ENCODE assay signal across 15 cellular contexts in genomic region chr17:36147601-36148000, GRCh38. TPM values are rescaled to one million over a fixed set of nuclear protein-coding genes. Genes with fewer than 3 reads are reported as not detected.
DNase-seq lines count a peak whose midpoint lies in the region; ATAC-seq and TF ChIP-seq lines count a peak whose summit lies in the region.
"Had no signal": no experiment of that assay in that cellular context is flagged by ENCODE, and none has a peak within 500 bp of the region (broad histone marks: within the 10 kb centered on the region; RNA-seq: fewer than 3 reads in every experiment).

No MANE protein-coding gene starts in this region.

- no peak for TF ChIP-seq CTCF in activated CD8-positive, alpha-beta T cell treated with anti-CD3 and anti-CD28 coated beads for 36 hours (IDR thresholded peaks at IDR 0.05)
- TF ChIP-seq CTCF in IMR-90 (conservative IDR thresholded peaks at IDR 0.05; ENCODE audit: low read depth, low read length) (no peak), esophagus muscularis mucosa (IDR thresholded peaks at IDR 0.05) (no peak), WTC11 (IDR thresholded peaks at IDR 0.05) (no peak)

- no peak overlapping the region for H3K56ac ChIP-seq in IMR-90 (ENCODE audit: extremely low read depth, insufficient read depth, low read length)

- H4K91ac ChIP-seq in IMR-90 (ENCODE audit: insufficient read depth, low read depth, low read length) = no peak overlapping the region

- H3K36me3 ChIP-seq in IMR-90 (ENCODE audit: control insufficient read depth, insufficient read depth, low read length) (no peaks in the 10 kb centered on the region), esophagus muscularis mucosa (no peaks in the 10 kb centered on the region)
- H3K36me3 ChIP-seq: BLaER1 had no signal

- H3K9ac ChIP-seq in IMR-90 (ENCODE audit: low read depth, low read length) = no peak overlapping the region
- H3K9ac ChIP-seq: BLaER1, GM23248 had no signal

- no TSS peak for BruUV-seq in IMR-90 (replicated peaks; lab: Mats Ljungman, UMichigan)

- no peaks in the 10 kb centered on the region for H3K9me3 Mint-ChIP-seq in activated CD8-positive, alpha-beta T cell treated with anti-CD3 and anti-CD28 coated beads for 36 hours
- H3K9me3 Mint-ChIP-seq in activated CD8-positive, alpha-beta T cell treated with anti-CD3 and anti-CD28 coated beads, Interleukin-2, amount 10 ng/mL, durations not matched to agents 7 days and 5 days (ENCODE audit: insufficient read depth) = no peaks in the 10 kb centered on the region
- no peaks in the 10 kb centered on the region for H3K9me3 Mint-ChIP-seq in WTC11

- H3K4me3 ChIP-seq in IMR-90 (ENCODE audit: insufficient read depth, low read depth, low read length) (no peak overlapping the region), esophagus muscularis mucosa (no peak overlapping the region)
- H3K4me3 ChIP-seq: BLaER1, GM23248 had no signal

- H2AK9ac ChIP-seq in IMR-90 (replicated peaks; ENCODE audit: low read depth, low read length, poor library complexity) = peak overlapping the region; percentile 17

- ATAC-seq in activated CD8-positive, alpha-beta T cell treated with anti-CD3 and anti-CD28 coated beads for 36 hours = no peak
- no peak for ATAC-seq in activated CD8-positive, alpha-beta T cell treated with anti-CD3 and anti-CD28 coated beads, Interleukin-2, amount 10 ng/mL, durations not matched to agents 7 days and 5 days
- ATAC-seq in IMR-90 (ENCODE audit: low read depth) (no peak), WTC11 (no peak), HG03095 (IDR thresholded peaks at IDR 0.05; ENCODE audit: unreplicated experiment) (no peak)

- CTCF ChIA-PET in activated CD8-positive, alpha-beta T cell treated with anti-CD3 and anti-CD28 coated beads for 36 hours (lab: Charles Lee) = interaction anchor here (1.1 to 7.8 kb wide), 11 partner anchors 28 to 336 kb away, joined by 3 to 299 read pairs (median 4); partner anchors contain the start of gene CCL23
- CTCF ChIA-PET in activated CD8-positive, alpha-beta T cell treated with anti-CD3 and anti-CD28 coated beads, Interleukin-2, amount 10 ng/mL, durations not matched to agents 7 days and 5 days (lab: Charles Lee) = interaction anchor here (1.4 to 8.2 kb wide), 7 partner anchors 13 to 298 kb away, joined by 5 to 174 read pairs (median 34); partner anchors contain the start of gene CCL16
- CTCF ChIA-PET in IMR-90 (lab: Yijun Ruan, JAX) = interaction anchor here (0.8 to 2.5 kb wide), 6 partner anchors 28 to 315 kb away, joined by 3 to 14 read pairs (median 4); no protein-coding TSS in a partner anchor
- CTCF ChIA-PET in WTC11 (lab: Charles Lee) = interaction anchor here (1.2 to 6.7 kb wide), 7 partner anchors 75 to 199 kb away, joined by 3 to 78 read pairs (median 43); partner anchors contain the start of gene CCL16

- TF ChIP-seq EP300 in esophagus muscularis mucosa (IDR thresholded peaks at IDR 0.05) = no peak

- TF ChIP-seq RAD21 in IMR-90 (IDR thresholded peaks at IDR 0.05; ENCODE audit: low read length) = no peak

- H3K27ac Mint-ChIP-seq in activated CD8-positive, alpha-beta T cell treated with anti-CD3 and anti-CD28 coated beads for 36 hours = no peak overlapping the region
- no peak overlapping the region for H3K27ac Mint-ChIP-seq in activated CD8-positive, alpha-beta T cell treated with anti-CD3 and anti-CD28 coated beads, Interleukin-2, amount 10 ng/mL, durations not matched to agents 7 days and 5 days
- H3K27ac Mint-ChIP-seq in WTC11 = no peak overlapping the region

- H2BK5ac ChIP-seq in IMR-90 (ENCODE audit: low read depth, low read length, poor library complexity, severe bottlenecking) = no peak overlapping the region

- H3K27me3 Mint-ChIP-seq in activated CD8-positive, alpha-beta T cell treated with anti-CD3 and anti-CD28 coated beads for 36 hours = peaks cover 8% of the 10 kb centered on the region
- H3K27me3 Mint-ChIP-seq in activated CD8-positive, alpha-beta T cell treated with anti-CD3 and anti-CD28 coated beads, Interleukin-2, amount 10 ng/mL, durations not matched to agents 7 days and 5 days (ENCODE audit: low read depth) = peaks cover 29% of the 10 kb centered on the region
- no peaks in the 10 kb centered on the region; the same call in 1 of the 2 replicates for H3K27me3 Mint-ChIP-seq in WTC11 (ENCODE audit: low read depth)

- in situ Hi-C loops in IMR-90 (cut with MboI; ENCODE audit: low sequenced_read_pairs) = loop anchor here (5.0 kb wide), 1 partner anchor 175 kb away; no protein-coding TSS in a partner anchor

- H4K8ac ChIP-seq in IMR-90 (ENCODE audit: low read depth in 2 of 2, low read length in 2 of 2) = no peak overlapping the region

- peak overlapping the region; percentile 34 for H3K4me3 Mint-ChIP-seq in activated CD8-positive, alpha-beta T cell treated with anti-CD3 and anti-CD28 coated beads for 36 hours
- no peak overlapping the region for H3K4me3 Mint-ChIP-seq in activated CD8-positive, alpha-beta T cell treated with anti-CD3 and anti-CD28 coated beads, Interleukin-2, amount 10 ng/mL, durations not matched to agents 7 days and 5 days
- H3K4me3 Mint-ChIP-seq in WTC11 = no peak overlapping the region

- no peak overlapping the region for H2AFZ ChIP-seq in IMR-90 (replicated peaks; ENCODE audit: low read length, poor library complexity)
- H2AFZ ChIP-seq: GM23248 had no signal

- H3K9me1 ChIP-seq in IMR-90 (ENCODE audit: insufficient read depth, low read length) = no peaks in the 10 kb centered on the region

- H2AK5ac ChIP-seq in IMR-90 (ENCODE audit: low read depth, low read length) = no peak overlapping the region

- no CpG with 5 or more reads among the region's 3 CpGs for WGBS in IMR-90 (ENCODE audit: extremely low coverage in 2 of 2, insufficient read length in 1 of 2), 2 experiments
- WGBS in esophagus muscularis mucosa = 71% methylated on average over 3 of the region's 3 CpGs

- TF ChIP-seq POLR2A in IMR-90 (IDR thresholded peaks at IDR 0.05; ENCODE audit: low read depth, low read length) (no peak), esophagus muscularis mucosa (IDR thresholded peaks at IDR 0.05; ENCODE audit: low read depth) (no peak)

- no peak overlapping the region for H3K23ac ChIP-seq in IMR-90 (ENCODE audit: low read depth, low read length)

- no peaks in the 10 kb centered on the region for H3K79me1 ChIP-seq in IMR-90 (ENCODE audit: low read depth in 1 of 2, low read length in 2 of 2)

- H2BK15ac ChIP-seq in IMR-90 (ENCODE audit: low read depth, low read length) = no peak overlapping the region

- intact Hi-C loops in activated CD8-positive, alpha-beta T cell treated with anti-CD3 and anti-CD28 coated beads for 36 hours (cut with micrococcal nuclease) = no loop called here
- intact Hi-C loops in IMR-90 (cut with micrococcal nuclease) (loop anchor here (5.0 to 10.0 kb wide), 2 partner anchors 55 to 83 kb away; partner anchors contain the start of gene CCL18), esophagus muscularis mucosa (cut with DNase I) (no loop called here)

- dilution Hi-C loops in IMR-90 (cut with HindIII; ENCODE audit: low sequenced_read_pairs, unreplicated experiment) = no loop called here

- POLR2A ChIA-PET in activated CD8-positive, alpha-beta T cell treated with anti-CD3 and anti-CD28 coated beads for 36 hours (lab: Charles Lee) = interaction anchor here (1.3 to 1.4 kb wide), 2 partner anchors 29 to 166 kb away, joined by 3 read pairs; partner anchors contain the start of gene CCL16
- POLR2A ChIA-PET in activated CD8-positive, alpha-beta T cell treated with anti-CD3 and anti-CD28 coated beads, Interleukin-2, amount 10 ng/mL, durations not matched to agents 7 days and 5 days (lab: Charles Lee) = no interaction called here
- POLR2A ChIA-PET in IMR-90 (lab: Charles Lee; ENCODE audit: unreplicated experiment) = no interaction called here
- POLR2A ChIA-PET in WTC11 (lab: Charles Lee) = no interaction called here

- H3K36me3 Mint-ChIP-seq in activated CD8-positive, alpha-beta T cell treated with anti-CD3 and anti-CD28 coated beads for 36 hours (ENCODE audit: low read depth) = no peaks in the 10 kb centered on the region
- no peaks in the 10 kb centered on the region for H3K36me3 Mint-ChIP-seq in activated CD8-positive, alpha-beta T cell treated with anti-CD3 and anti-CD28 coated beads, Interleukin-2, amount 10 ng/mL, durations not matched to agents 7 days and 5 days (ENCODE audit: low read depth)
- no peaks in the 10 kb centered on the region for H3K36me3 Mint-ChIP-seq in WTC11

- H3K4me1 ChIP-seq in IMR-90 (ENCODE audit: control insufficient read depth, insufficient read depth, low read length) (no peaks in the 10 kb centered on the region), esophagus muscularis mucosa (peaks cover 5 to 11% (median 10%) of the 10 kb centered on the region in 4 donors)
- H3K4me1 ChIP-seq: BLaER1 had no signal

- H3K27me3 ChIP-seq in IMR-90 (ENCODE audit: control insufficient read depth, insufficient read depth, low read length) (peaks cover 1% of the 10 kb centered on the region), esophagus muscularis mucosa (peaks cover 0 to 3% (median 0%) of the 10 kb centered on the region in 4 donors)
- H3K27me3 ChIP-seq: BLaER1 had no signal

- H3K4me1 Mint-ChIP-seq in activated CD8-positive, alpha-beta T cell treated with anti-CD3 and anti-CD28 coated beads for 36 hours (ENCODE audit: low read depth) = peaks cover 30% of the 10 kb centered on the region
- peaks cover 8% of the 10 kb centered on the region for H3K4me1 Mint-ChIP-seq in activated CD8-positive, alpha-beta T cell treated with anti-CD3 and anti-CD28 coated beads, Interleukin-2, amount 10 ng/mL, durations not matched to agents 7 days and 5 days (ENCODE audit: low read depth)
- H3K4me1 Mint-ChIP-seq in WTC11 = peaks cover 9% of the 10 kb centered on the region

- H2BK20ac ChIP-seq in IMR-90 (ENCODE audit: low read depth, low read length) = no peak overlapping the region

- no peak overlapping the region for H3K14ac ChIP-seq in IMR-90 (replicated peaks; ENCODE audit: low read depth, low read length)

- no peak for DNase-seq in activated CD8-positive, alpha-beta T cell treated with anti-CD3 and anti-CD28 coated beads for 36 hours
- DNase-seq in activated CD8-positive, alpha-beta T cell treated with anti-CD3 and anti-CD28 coated beads, Interleukin-2, amount 10 ng/mL, durations not matched to agents 7 days and 5 days = no peak
- DNase-seq in IMR-90 (no peak), esophagus muscularis mucosa (ENCODE audit: extremely low spot score) (peak; percentile 91), WTC11 (ENCODE audit: low spot score) (no peak)
- no peak for DNase-seq in stimulated activated CD4-positive, alpha-beta T cell treated with anti-CD3 and anti-CD28 coated beads, Interleukin-2, amount 100 ng/mL, for 48 hours
- DNase-seq: 8988T, AML-193, DMS53, GF-D8, GM23248, H7 had no signal

- no peaks in the 10 kb centered on the region for H3K9me3 ChIP-seq in IMR-90 (ENCODE audit: control insufficient read depth, insufficient read depth, low read length)
- no peaks in the 10 kb centered on the region for H3K9me3 ChIP-seq in esophagus muscularis mucosa
- H3K9me3 ChIP-seq: BLaER1 had no signal

- no peak overlapping the region for H3K4ac ChIP-seq in IMR-90 (ENCODE audit: low read depth, low read length)

- H4K20me1 ChIP-seq in IMR-90 (ENCODE audit: insufficient read depth, low read length) = no peaks in the 10 kb centered on the region
- H4K20me1 ChIP-seq: BLaER1 had no signal

- H3K18ac ChIP-seq in IMR-90 (ENCODE audit: low read depth, low read length) = no peak overlapping the region

- no peak overlapping the region for H4K5ac ChIP-seq in IMR-90 (ENCODE audit: low read depth, low read length)

- no peak overlapping the region for H2BK120ac ChIP-seq in IMR-90 (ENCODE audit: low read depth, low read length)

- no peak overlapping the region for H3K4me2 ChIP-seq in IMR-90 (ENCODE audit: low read depth, low read length)
- H3K4me2 ChIP-seq: BLaER1 had no signal

- no peak overlapping the region for H3K27ac ChIP-seq in IMR-90 (ENCODE audit: insufficient read depth, low read length)
- H3K27ac ChIP-seq in esophagus muscularis mucosa (replicated peaks in 1 of 4) = no peak overlapping the region
- H3K27ac ChIP-seq: BLaER1, GM23248 had no signal

RNA-seq across cellular contexts. Expression of gene TBC1D3B, which starts 28.8 kb away (rescaled TPM):
- total RNA-seq in activated CD8-positive, alpha-beta T cell treated with anti-CD3 and anti-CD28 coated beads for 36 hours = 1 to 10 TPM; 6.6 to 9.0 TPM
- total RNA-seq in activated CD8-positive, alpha-beta T cell treated with anti-CD3 and anti-CD28 coated beads, Interleukin-2, amount 10 ng/mL, durations not matched to agents 7 days and 5 days = 1 to 10 TPM; 6.7 to 8.1 TPM
- total RNA-seq in IMR-90 (2012; rRNA removed) = not detected in 2 replicates
- 0.94 and 1.6 TPM in 2 replicates for polyA plus RNA-seq in IMR-90 (2012; rRNA removed)
- not detected in 2 replicates for polyA plus RNA-seq in IMR-90 (2012; cell fraction: cytosol; rRNA removed)
- 5.6 and 9.0 TPM in 2 replicates for polyA plus RNA-seq in IMR-90 (2012; cell fraction: nucleus; rRNA removed; ENCODE audit: low replicate concordance)
- total RNA-seq in esophagus muscularis mucosa = 1 to 10 TPM in 3 of 4 donors, not detected in 1; 2.1 to 5.8 (median 2.7) TPM
- total RNA-seq in WTC11 (2021) = 6.3 to 7.9 TPM (median 7.7 TPM) in 3 replicates
- total RNA-seq: GM23248, H7, HT1080 had no signal

RNA-seq across cellular contexts. Expression of gene CCL4, which starts 44.0 kb away (rescaled TPM):
- 100 to 1,000 TPM; 287 to 290 TPM for total RNA-seq in activated CD8-positive, alpha-beta T cell treated with anti-CD3 and anti-CD28 coated beads for 36 hours
- total RNA-seq in activated CD8-positive, alpha-beta T cell treated with anti-CD3 and anti-CD28 coated beads, Interleukin-2, amount 10 ng/mL, durations not matched to agents 7 days and 5 days = 1 to 10 TPM; 6.5 to 6.7 TPM
- total RNA-seq in IMR-90 (2012; rRNA removed) (not detected in 2 replicates), esophagus muscularis mucosa (1 to 10 TPM in 3 of 4 donors, not detected in 1; 1.7 to 3.0 (median 2.0) TPM), WTC11 (2021) (0.37 to 1.2 TPM (median 0.48 TPM) in 3 replicates)
- polyA plus RNA-seq in IMR-90 (2012; rRNA removed) = not detected in 2 replicates
- not detected in 2 replicates for polyA plus RNA-seq in IMR-90 (2012; cell fraction: cytosol; rRNA removed)
- polyA plus RNA-seq in IMR-90 (2012; cell fraction: nucleus; rRNA removed; ENCODE audit: low replicate concordance) = not detected in 2 replicates
- total RNA-seq: GM23248, H7, HT1080 had no signal
- polyA plus RNA-seq: GM23248 had no signal

RNA-seq across cellular contexts. Expression of gene CCL3L1, which starts 49.0 kb away (rescaled TPM):
- total RNA-seq in activated CD8-positive, alpha-beta T cell treated with anti-CD3 and anti-CD28 coated beads for 36 hours = 10 to 100 TPM; 33.8 to 35.1 TPM
- total RNA-seq in activated CD8-positive, alpha-beta T cell treated with anti-CD3 and anti-CD28 coated beads, Interleukin-2, amount 10 ng/mL, durations not matched to agents 7 days and 5 days = under 1 TPM; 0.16 to 0.84 TPM
- total RNA-seq in IMR-90 (2012; rRNA removed) (not detected in 2 replicates), esophagus muscularis mucosa (not detected), WTC11 (2021) (not detected in 3 replicates)
- polyA plus RNA-seq in IMR-90 (2012; rRNA removed) = not detected in 2 replicates
- not detected in 2 replicates for polyA plus RNA-seq in IMR-90 (2012; cell fraction: cytosol; rRNA removed)
- not detected in 2 replicates for polyA plus RNA-seq in IMR-90 (2012; cell fraction: nucleus; rRNA removed; ENCODE audit: low replicate concordance)
- total RNA-seq: GM23248, H7, HT1080 had no signal
- polyA plus RNA-seq: GM23248 had no signal

RNA-seq across cellular contexts. Expression of gene CCL3, which starts 57.7 kb away (rescaled TPM):
- 100 to 1,000 TPM; 230 to 253 TPM for total RNA-seq in activated CD8-positive, alpha-beta T cell treated with anti-CD3 and anti-CD28 coated beads for 36 hours
- 1 to 10 TPM; 4.2 to 5.1 TPM for total RNA-seq in activated CD8-positive, alpha-beta T cell treated with anti-CD3 and anti-CD28 coated beads, Interleukin-2, amount 10 ng/mL, durations not matched to agents 7 days and 5 days
- total RNA-seq in IMR-90 (2012; rRNA removed) (not detected in 2 replicates), esophagus muscularis mucosa (1 to 10 TPM in 1 of 4 donors, under 1 TPM in 1, not detected in 2; 0.33 to 1.3 TPM), WTC11 (2021) (0.44 to 0.72 TPM (median 0.55 TPM) in 3 replicates)
- not detected in 2 replicates for polyA plus RNA-seq in IMR-90 (2012; rRNA removed)
- polyA plus RNA-seq in IMR-90 (2012; cell fraction: cytosol; rRNA removed) = not detected in 2 replicates
- polyA plus RNA-seq in IMR-90 (2012; cell fraction: nucleus; rRNA removed; ENCODE audit: low replicate concordance) = not detected in 2 replicates
- total RNA-seq: GM23248, H7, HT1080 had no signal
- polyA plus RNA-seq: GM23248 had no signal

Comparison
In these comparisons a context has a peak if more than half of its experiments do, and no peak if none do; other contexts are left out.
1. RNA of gene CCL4, which starts 44.0 kb away (total RNA-seq): 287 to 290 TPM in activated CD8-positive, alpha-beta T cell treated with anti-CD3 and anti-CD28 coated beads for 36 hours; 6.5 to 6.7 TPM in activated CD8-positive, alpha-beta T cell treated with anti-CD3 and anti-CD28 coated beads, Interleukin-2, amount 10 ng/mL, durations not matched to agents 7 days and 5 days, 1.7 to 3.0 TPM in esophagus muscularis mucosa, 0.37 to 1.2 TPM in WTC11 and not detected in IMR-90; every median in the first group is over 10 times any median in the second.
2. RNA of gene CCL3L1, which starts 49.0 kb away (total RNA-seq): 33.8 to 35.1 TPM in activated CD8-positive, alpha-beta T cell treated with anti-CD3 and anti-CD28 coated beads for 36 hours; 0.16 to 0.84 TPM in activated CD8-positive, alpha-beta T cell treated with anti-CD3 and anti-CD28 coated beads, Interleukin-2, amount 10 ng/mL, durations not matched to agents 7 days and 5 days, not detected in IMR-90, not detected in esophagus muscularis mucosa and not detected in WTC11; every median in the first group is over 10 times any median in the second.